1 cellular context compared by ENCODE assay signal in the genomic region with DNA sequence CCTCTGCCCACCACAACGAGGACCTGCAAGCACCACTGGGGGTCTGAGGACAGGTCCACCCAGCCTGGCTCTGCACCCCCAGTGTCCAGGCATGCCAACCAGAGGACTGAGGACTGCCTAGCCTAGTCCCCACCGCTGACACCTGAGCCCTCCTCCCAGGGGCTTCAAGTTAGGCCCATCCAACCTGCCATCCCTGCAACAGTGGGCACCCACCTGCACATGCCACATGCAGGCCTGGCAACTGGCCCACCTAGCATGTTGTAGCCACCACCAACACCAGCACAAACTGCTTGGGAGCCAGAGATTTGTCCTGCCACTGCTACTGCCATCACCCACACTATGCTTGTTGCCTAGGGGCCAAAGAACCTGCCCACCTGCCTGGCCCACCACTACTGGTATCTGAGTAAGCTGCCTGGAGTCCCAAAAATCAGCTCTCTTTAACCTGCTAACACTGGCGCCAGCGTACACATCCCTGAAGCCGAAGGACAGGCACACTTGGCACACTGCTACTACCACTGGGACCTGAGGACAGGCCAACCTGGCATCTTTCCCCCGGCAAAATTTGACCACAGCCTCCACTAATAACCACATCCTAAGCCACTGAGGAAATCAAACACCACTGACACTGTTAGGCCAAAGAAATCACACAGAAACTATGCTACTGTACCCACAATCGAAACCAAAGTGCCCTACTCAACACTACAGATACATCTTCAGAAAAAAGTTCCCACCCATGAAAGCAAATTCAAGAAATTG.
TF ChIP-seq lines count a peak whose summit lies in the region.

No MANE protein-coding gene starts in this region.

TF ChIP-seq in H1, 55 proteins besides CTCF, POLR2A, EP300 and RAD21:
- TF ChIP-seq GTF2F1 (IDR thresholded peaks at IDR 0.05; ENCODE audit: borderline replicate concordance, low read depth, low read length) (no peak), RFX5 (IDR thresholded peaks at IDR 0.05; ENCODE audit: borderline replicate concordance, low read depth, low read length) (no peak), CTBP2 (IDR thresholded peaks at IDR 0.05; ENCODE audit: borderline replicate concordance, insufficient read depth, insufficient read length, low read length) (no peak), RBBP5 (IDR thresholded peaks at IDR 0.05; ENCODE audit: borderline replicate concordance, low read depth, low read length) (no peak), CHD1 (IDR thresholded peaks at IDR 0.05; ENCODE audit: low read depth, low read length) (no peak), ASH2L (IDR thresholded peaks at IDR 0.05; ENCODE audit: low read length) (no peak), SIX5 (IDR thresholded peaks at IDR 0.05; ENCODE audit: low read depth, low read length) (no peak), MAFK (IDR thresholded peaks at IDR 0.05; ENCODE audit: low read depth, low read length) (no peak)
